23 cellular contexts compared by ENCODE assay signal in the genomic region with DNA sequence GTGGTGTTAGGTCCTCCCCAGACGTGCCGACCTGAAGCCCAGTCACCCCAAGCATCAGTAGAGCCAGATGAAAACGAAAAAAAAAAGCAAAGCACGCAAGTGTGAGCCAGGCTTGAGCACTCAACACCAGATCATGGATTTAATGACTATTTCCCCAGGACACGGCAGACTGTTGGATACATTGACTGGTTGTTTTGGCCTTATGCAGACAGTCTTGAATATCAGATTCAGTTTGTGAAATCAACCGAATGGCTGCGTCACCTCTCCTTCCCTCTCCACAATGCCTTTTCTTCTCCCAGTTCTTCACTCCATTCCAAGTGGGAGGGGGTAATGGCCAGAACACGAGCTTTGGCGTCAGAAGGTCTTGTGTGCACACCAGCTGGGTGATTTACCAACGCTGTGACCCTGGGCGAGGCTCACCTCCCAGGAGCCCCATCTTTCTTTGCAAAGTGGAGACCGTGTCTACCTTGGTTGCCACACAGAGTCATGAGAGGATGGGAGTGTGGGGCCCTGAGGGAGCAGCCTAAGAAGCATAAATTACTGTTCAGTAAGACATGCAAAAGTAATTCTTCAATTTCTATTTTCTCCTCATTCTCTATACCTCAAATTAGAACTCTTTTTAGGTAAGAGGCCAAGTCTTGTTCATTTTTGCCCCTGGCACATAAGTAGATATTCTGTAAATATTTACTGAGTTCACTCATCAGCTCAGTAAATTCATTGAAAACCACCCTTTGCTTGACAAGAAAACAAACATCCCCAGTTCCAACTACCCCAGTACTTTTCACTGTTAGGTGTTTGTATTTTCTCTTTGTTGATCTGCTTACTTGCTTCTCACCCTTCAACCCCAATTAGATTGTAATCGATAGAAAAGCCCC.
"Had no signal": no experiment of that assay in that cellular context is flagged by ENCODE, and none has a peak within 500 bp of the region (broad histone marks: within the 10 kb centered on the region; RNA-seq: fewer than 3 reads in every experiment).

No MANE protein-coding gene starts in this region.

- H3K27ac Mint-ChIP-seq: activated CD4-positive, alpha-beta memory T cell treated with anti-CD3 and anti-CD28 coated beads, Interleukin-2, amount 10 ng/mL, durations not matched to agents 7 days and 5 days; activated naive CD4-positive, alpha-beta T cell treated with anti-CD3 and anti-CD28 coated beads, Interleukin-2, amount 10 ng/mL, durations not matched to agents 7 days and 5 days; activated naive CD8-positive, alpha-beta T cell treated with anti-CD3 and anti-CD28 coated beads, Interleukin-2, amount 50 U/mL, for 24 hours; activated T-cell treated with anti-CD3 and anti-CD28 coated beads, Interleukin-2, amount 50 U/mL, for 24 hours; effector memory CD8-positive, alpha-beta T cell; progenitor cell of endocrine pancreas; stimulated activated naive CD8-positive, alpha-beta T cell treated with anti-CD3 and anti-CD28 coated beads, Interleukin-15, amount 100 ng/mL, for 72 hours had no signal

- H3K4me1 Mint-ChIP-seq: activated CD4-positive, alpha-beta memory T cell treated with anti-CD3 and anti-CD28 coated beads, Interleukin-2, amount 10 ng/mL, durations not matched to agents 7 days and 5 days; activated naive CD4-positive, alpha-beta T cell treated with anti-CD3 and anti-CD28 coated beads, Interleukin-2, amount 10 ng/mL, durations not matched to agents 7 days and 5 days; activated naive CD8-positive, alpha-beta T cell treated with anti-CD3 and anti-CD28 coated beads, Interleukin-2, amount 50 U/mL, for 24 hours; stimulated activated naive CD8-positive, alpha-beta T cell treated with anti-CD3 and anti-CD28 coated beads, Interleukin-15, amount 100 ng/mL, for 72 hours had no signal

- H3K36me3 ChIP-seq: ascending aorta, cardiac muscle cell, lower lobe of right lung, right atrium auricular region, upper lobe of left lung had no signal

- H3K9me3 Mint-ChIP-seq: activated CD4-positive, alpha-beta memory T cell treated with anti-CD3 and anti-CD28 coated beads, Interleukin-2, amount 10 ng/mL, durations not matched to agents 7 days and 5 days; activated naive CD4-positive, alpha-beta T cell treated with anti-CD3 and anti-CD28 coated beads, Interleukin-2, amount 10 ng/mL, durations not matched to agents 7 days and 5 days; activated naive CD8-positive, alpha-beta T cell treated with anti-CD3 and anti-CD28 coated beads, Interleukin-2, amount 50 U/mL, for 24 hours; activated T-cell treated with anti-CD3 and anti-CD28 coated beads, Interleukin-2, amount 50 U/mL, for 24 hours; effector memory CD8-positive, alpha-beta T cell; nephron; stimulated activated naive CD8-positive, alpha-beta T cell treated with anti-CD3 and anti-CD28 coated beads, Interleukin-15, amount 100 ng/mL, for 72 hours had no signal

- H3K36me3 Mint-ChIP-seq: activated naive CD4-positive, alpha-beta T cell treated with anti-CD3 and anti-CD28 coated beads, Interleukin-2, amount 10 ng/mL, durations not matched to agents 7 days and 5 days had no signal

- H3K4me3 ChIP-seq: ascending aorta, cardiac muscle cell, lower lobe of right lung, right atrium auricular region, upper lobe of left lung had no signal

- H3K4me3 Mint-ChIP-seq: activated CD4-positive, alpha-beta memory T cell treated with anti-CD3 and anti-CD28 coated beads, Interleukin-2, amount 10 ng/mL, durations not matched to agents 7 days and 5 days; activated naive CD4-positive, alpha-beta T cell treated with anti-CD3 and anti-CD28 coated beads, Interleukin-2, amount 10 ng/mL, durations not matched to agents 7 days and 5 days; activated naive CD8-positive, alpha-beta T cell treated with anti-CD3 and anti-CD28 coated beads, Interleukin-2, amount 50 U/mL, for 24 hours; activated T-cell treated with anti-CD3 and anti-CD28 coated beads, Interleukin-2, amount 50 U/mL, for 24 hours; effector memory CD8-positive, alpha-beta T cell; nephron; stimulated activated naive CD8-positive, alpha-beta T cell treated with anti-CD3 and anti-CD28 coated beads, Interleukin-15, amount 100 ng/mL, for 72 hours had no signal

- H3K27me3 ChIP-seq: ascending aorta, cardiac muscle cell, right atrium auricular region, upper lobe of left lung had no signal

- DNase-seq: activated CD4-positive, alpha-beta memory T cell treated with anti-CD3 and anti-CD28 coated beads, Interleukin-2, amount 10 ng/mL, durations not matched to agents 7 days and 5 days; activated CD4-positive, alpha-beta T cell treated with anti-CD3 and anti-CD28 coated beads for 48 hours; activated CD4-positive, CD25-positive, alpha-beta regulatory T cell; activated naive CD4-positive, alpha-beta T cell treated with anti-CD3 and anti-CD28 coated beads, Interleukin-2, amount 10 ng/mL, durations not matched to agents 7 days and 5 days; activated naive CD8-positive, alpha-beta T cell treated with anti-CD3 and anti-CD28 coated beads, Interleukin-2, amount 50 U/mL, for 24 hours; activated T-cell treated with anti-CD3 and anti-CD28 coated beads, Interleukin-2, amount 50 U/mL, for 24 hours; effector memory CD8-positive, alpha-beta T cell; foreskin fibroblast; glutamatergic neuron; hippocampal formation; islet precursor cell; lower lobe of right lung; midbrain; stimulated activated CD4-positive, alpha-beta T cell treated with anti-CD3 and anti-CD28 coated beads, Interleukin-4, amount 100 ng/mL, for 1 hour; stimulated activated naive CD8-positive, alpha-beta T cell treated with anti-CD3 and anti-CD28 coated beads, Interleukin-15, amount 100 ng/mL, for 72 hours; T-helper 1 cell; T-helper 9 cell; upper lobe of left lung had no signal

- H3K4me1 ChIP-seq: ascending aorta, lower lobe of right lung, right atrium auricular region had no signal

- ATAC-seq: activated naive CD8-positive, alpha-beta T cell treated with anti-CD3 and anti-CD28 coated beads, Interleukin-2, amount 50 U/mL, for 24 hours; effector memory CD8-positive, alpha-beta T cell; lower lobe of right lung; stimulated activated naive CD8-positive, alpha-beta T cell treated with anti-CD3 and anti-CD28 coated beads, Interleukin-15, amount 100 ng/mL, for 72 hours had no signal

- H3K9me3 ChIP-seq: ascending aorta, lower lobe of right lung, right atrium auricular region, upper lobe of left lung had no signal
